9 cellular contexts compared by ENCODE assay signal in the genomic region with DNA sequence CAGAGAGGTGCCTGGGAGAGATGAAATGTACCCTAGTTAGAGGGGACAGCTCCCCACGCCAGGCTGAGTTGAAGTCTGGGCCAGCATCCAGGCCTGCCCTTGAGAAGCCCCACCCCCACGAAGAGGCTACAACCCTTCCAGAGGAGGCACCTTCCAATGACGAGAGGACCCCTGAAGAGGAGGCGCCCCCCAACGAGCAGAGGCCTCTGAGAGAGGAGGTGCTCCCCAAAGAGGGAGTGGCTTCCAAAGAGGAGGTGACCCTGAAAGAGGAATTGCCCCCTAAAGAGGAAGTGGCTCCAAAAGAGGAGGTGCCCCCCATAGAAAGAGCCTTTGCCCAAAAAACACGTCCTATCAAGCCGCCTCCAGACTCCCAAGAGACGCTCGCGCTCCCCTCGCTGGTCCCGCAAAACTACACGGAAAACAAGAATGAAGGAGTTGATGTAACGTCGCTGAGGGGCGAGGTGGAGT. TPM values are rescaled to one million over a fixed set of nuclear protein-coding genes. Genes with fewer than 3 reads are reported as not detected.
DNase-seq lines count a peak whose midpoint lies in the region; ATAC-seq and TF ChIP-seq lines count a peak whose summit lies in the region.
"Had no signal": no experiment of that assay in that cellular context is flagged by ENCODE, and none has a peak within 500 bp of the region (broad histone marks: within the 10 kb centered on the region; RNA-seq: fewer than 3 reads in every experiment).

No MANE protein-coding gene starts in this region.

- POLR2A ChIA-PET in HEK293 (lab: Yijun Ruan, JAX): interaction anchor here (1.6 kb wide), 1 partner anchor 14 kb away, joined by 5 read pairs; the partner anchor contains the start of gene SH3D21
- POLR2A ChIA-PET in naive thymus-derived CD4-positive, alpha-beta T cell (lab: Charles Lee): interaction anchor here (1.2 to 1.5 kb wide), 2 partner anchors 14 to 97 kb away, joined by 5 to 6 read pairs; partner anchors contain the start of gene SH3D21

- TF ChIP-seq CTCF in AG09309 (IDR thresholded peaks at IDR 0.05; ENCODE audit: control insufficient read depth, insufficient read depth, low read depth, low read length, missing control alignments) (no peak), HEK293 (tag by site-specific recombination; IDR thresholded peaks at IDR 0.05) (no peak)

- peaks cover 18% of the 10 kb centered on the region for H3K4me1 Mint-ChIP-seq in central memory CD8-positive, alpha-beta T cell
- peaks cover 14 to 29% (median 21%) of the 10 kb centered on the region in 7 donors for H3K4me1 Mint-ChIP-seq in naive thymus-derived CD4-positive, alpha-beta T cell

- H3K27me3 ChIP-seq in naive thymus-derived CD4-positive, alpha-beta T cell (ENCODE audit: control insufficient read depth in 2 of 2, insufficient read depth in 2 of 2, low read length in 2 of 2): no peaks in the 10 kb centered on the region

- no peaks in the 10 kb centered on the region for H3K9me3 Mint-ChIP-seq in central memory CD8-positive, alpha-beta T cell
- H3K9me3 Mint-ChIP-seq in naive thymus-derived CD4-positive, alpha-beta T cell: no peaks in the 10 kb centered on the region

- H3K4me3 Mint-ChIP-seq in central memory CD8-positive, alpha-beta T cell: peak overlapping the region; percentile 72
- peak overlapping the region; percentile 68 to 87 (median 80) for H3K4me3 Mint-ChIP-seq in naive thymus-derived CD4-positive, alpha-beta T cell

- peak overlapping the region; percentile 56 for H3K4me3 ChIP-seq in AG09309 (ENCODE audit: control insufficient read depth, low read depth, low read length)
- no peak overlapping the region for H3K4me3 ChIP-seq in HEK293 (ENCODE audit: low read depth, low read length)
- no peak overlapping the region for H3K4me3 ChIP-seq in naive thymus-derived CD4-positive, alpha-beta T cell (ENCODE audit: low read length)

- intact Hi-C loops in naive thymus-derived CD4-positive, alpha-beta T cell (cut with micrococcal nuclease): loop anchor here (1.0 to 2.0 kb wide), 2 partner anchors 13 to 14 kb away; partner anchors contain the start of gene SH3D21 (in 1 of the 2)

- CTCF ChIA-PET in HEK293 (lab: Yijun Ruan, JAX): no interaction called here
- CTCF ChIA-PET in naive thymus-derived CD4-positive, alpha-beta T cell (lab: Charles Lee): no interaction called here

- DNase-seq in AG09309 (ENCODE audit: low read depth): no peak
- DNase-seq in central memory CD8-positive, alpha-beta T cell (ENCODE audit: low spot score in 2 of 2): no peak
- DNase-seq in naive thymus-derived CD4-positive, alpha-beta T cell: peak in 1 of 9 donors; percentile 5
- DNase-seq in NCI-H1417 (lab: John Stamatoyannopoulos, UW): no peak
- DNase-seq in glomerular visceral epithelial cell (ENCODE audit: extremely low spot score): no peak
- DNase-seq: cerebellar nuclear complex had no signal

- no peaks in the 10 kb centered on the region for H3K9me3 ChIP-seq in HEK293 (ENCODE audit: control insufficient read depth, insufficient read depth, low read depth, low read length)
- no peaks in the 10 kb centered on the region for H3K9me3 ChIP-seq in naive thymus-derived CD4-positive, alpha-beta T cell (ENCODE audit: control insufficient read depth in 2 of 3, low read length in 3 of 3)

- peaks cover 1% of the 10 kb centered on the region for H3K36me3 Mint-ChIP-seq in central memory CD8-positive, alpha-beta T cell (ENCODE audit: insufficient read depth)
- peaks cover 0 to 10% (median 0%) of the 10 kb centered on the region in 5 donors for H3K36me3 Mint-ChIP-seq in naive thymus-derived CD4-positive, alpha-beta T cell

- no peak overlapping the region for H3K27ac ChIP-seq in HEK293 (ENCODE audit: extremely low read depth, low read depth, low read length)
- no peak overlapping the region for H3K27ac ChIP-seq in naive thymus-derived CD4-positive, alpha-beta T cell (ENCODE audit: low read depth, low read length)

- peaks cover 0 to 44% of the 10 kb centered on the region in 2 experiments; a peak in 1 of 3 replicates for H3K36me3 ChIP-seq in HEK293 (ENCODE audit: control insufficient read depth in 2 of 2, insufficient read depth in 1 of 2, low read length in 2 of 2)
- no peaks in the 10 kb centered on the region for H3K36me3 ChIP-seq in naive thymus-derived CD4-positive, alpha-beta T cell (ENCODE audit: control insufficient read depth in 2 of 3, insufficient read depth in 3 of 3, low read length in 3 of 3)

- no peaks in the 10 kb centered on the region; the same call in 1 of the 2 replicates for H3K4me1 ChIP-seq in HEK293 (ENCODE audit: control insufficient read depth, insufficient read depth, low read length)
- peaks cover 10 to 11% of the 10 kb centered on the region in 2 donors for H3K4me1 ChIP-seq in naive thymus-derived CD4-positive, alpha-beta T cell (ENCODE audit: control insufficient read depth in 2 of 2, insufficient read depth in 2 of 2, low read length in 2 of 2)

- H3K27ac Mint-ChIP-seq in central memory CD8-positive, alpha-beta T cell (ENCODE audit: low read depth): peak overlapping the region; percentile 23
- peak overlapping the region in 7 of 9 donors; percentile 26 to 81 (median 38) for H3K27ac Mint-ChIP-seq in naive thymus-derived CD4-positive, alpha-beta T cell

- no peak for ATAC-seq in central memory CD8-positive, alpha-beta T cell (replicated peaks; ENCODE audit: extremely low read depth, poor library complexity, severe bottlenecking)
- ATAC-seq in naive thymus-derived CD4-positive, alpha-beta T cell: no peak
- ATAC-seq in HG02610 (IDR thresholded peaks at IDR 0.05; ENCODE audit: unreplicated experiment) (no peak), HG03457 (IDR thresholded peaks at IDR 0.05; ENCODE audit: unreplicated experiment) (no peak)

- H3K27me3 Mint-ChIP-seq in central memory CD8-positive, alpha-beta T cell: no peaks in the 10 kb centered on the region
- peaks cover 0 to 2% (median 0%) of the 10 kb centered on the region in 5 donors for H3K27me3 Mint-ChIP-seq in naive thymus-derived CD4-positive, alpha-beta T cell

TF ChIP-seq in HEK293, 187 proteins besides CTCF, POLR2A, EP300 and RAD21:
- TF ChIP-seq HIC1 (tag by site-specific recombination; IDR thresholded peaks at IDR 0.05) (no peak), ZNF514 (tag by site-specific recombination; IDR thresholded peaks at IDR 0.05) (no peak), GLIS2 (tag by site-specific recombination; IDR thresholded peaks at IDR 0.05) (peak; percentile 22; the same call in 1 of the 2 replicates)
TF ChIP-seq in HEK293: peak in this region for 1.

RNA-seq across cellular contexts. Expression of gene EVA1B, which starts 3.1 kb away (rescaled TPM):
- 10 to 100 TPM in 1 of 5 experiments, 1 to 10 TPM in 4; 1.5 to 12.5 (median 2.2) TPM for total RNA-seq in naive thymus-derived CD4-positive, alpha-beta T cell
- under 1 TPM; 0.43 to 0.66 TPM for polyA plus RNA-seq in naive thymus-derived CD4-positive, alpha-beta T cell

RNA-seq across cellular contexts. Expression of gene SH3D21, which starts 14.2 kb away (rescaled TPM):
- total RNA-seq in naive thymus-derived CD4-positive, alpha-beta T cell: 10 to 100 TPM in 1 of 5 experiments, 1 to 10 TPM in 4; 2.7 to 21.7 (median 3.1) TPM
- under 1 TPM; 0.17 to 0.37 TPM for polyA plus RNA-seq in naive thymus-derived CD4-positive, alpha-beta T cell
